ENCODE assay signal across 1 cellular context in the genomic region with DNA sequence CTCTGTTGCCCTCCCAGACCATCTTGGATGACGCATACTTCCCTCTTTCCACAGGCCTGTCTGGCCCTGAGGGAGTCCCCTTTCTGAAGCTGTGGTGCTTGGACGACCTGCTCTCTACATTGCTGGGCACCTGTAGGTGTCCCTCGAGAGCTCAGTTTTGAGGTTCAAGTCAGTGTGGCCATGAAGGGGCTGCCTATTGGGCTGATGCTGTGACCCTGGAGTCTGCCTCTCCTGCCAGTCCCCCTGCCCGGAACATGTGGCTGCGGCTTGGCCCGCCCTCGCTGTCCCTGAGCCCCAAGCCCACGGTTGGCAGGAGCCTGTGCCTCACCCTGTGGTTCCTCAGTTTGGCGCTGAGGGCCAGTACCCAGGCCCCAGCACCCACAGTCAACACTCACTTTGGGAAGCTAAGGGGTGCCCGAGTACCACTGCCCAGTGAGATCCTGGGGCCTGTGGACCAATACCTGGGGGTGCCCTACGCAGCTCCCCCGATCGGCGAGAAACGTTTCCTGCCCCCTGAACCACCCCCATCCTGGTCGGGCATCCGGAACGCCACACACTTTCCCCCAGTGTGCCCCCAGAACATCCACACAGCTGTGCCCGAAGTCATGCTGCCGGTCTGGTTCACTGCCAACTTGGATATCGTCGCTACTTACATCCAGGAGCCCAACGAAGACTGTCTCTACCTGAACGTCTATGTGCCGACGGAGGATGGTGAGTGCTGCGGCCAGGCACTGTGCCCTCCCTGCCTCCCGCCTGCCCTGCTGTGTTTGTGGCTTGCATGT.
TF ChIP-seq lines count a peak whose summit lies in the region.

No MANE protein-coding gene starts in this region.

TF ChIP-seq in H1, 55 proteins besides CTCF, POLR2A, EP300 and RAD21:
- TF ChIP-seq CBX5 (IDR thresholded peaks at IDR 0.05; ENCODE audit: low read depth, low read length), result no peak
- TF ChIP-seq SP2 (IDR thresholded peaks at IDR 0.05; ENCODE audit: low read length), result no peak
- no peak for TF ChIP-seq ZNF274 (IDR thresholded peaks at IDR 0.05; ENCODE audit: borderline replicate concordance, extremely low read depth, low read length)
- no peak for TF ChIP-seq EGR1 (IDR thresholded peaks at IDR 0.05; ENCODE audit: borderline replicate concordance, low read depth, low read length)
- TF ChIP-seq, protein P1, sequence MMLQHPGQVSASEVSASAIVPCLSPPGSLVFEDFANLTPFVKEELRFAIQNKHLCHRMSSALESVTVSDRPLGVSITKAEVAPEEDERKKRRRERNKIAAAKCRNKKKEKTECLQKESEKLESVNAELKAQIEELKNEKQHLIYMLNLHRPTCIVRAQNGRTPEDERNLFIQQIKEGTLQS (IDR thresholded peaks at IDR 0.05; ENCODE audit: insufficient read depth, low read depth, low read length), result no peak
- no peak for TF ChIP-seq GABPA (IDR thresholded peaks at IDR 0.05; ENCODE audit: borderline replicate concordance, insufficient read depth, low read length)
- no peak for TF ChIP-seq SIN3A (conservative IDR thresholded peaks at IDR 0.05 in 1 of 2, IDR thresholded peaks at IDR 0.05 in 1 of 2; ENCODE audit: low read depth in 1 of 2, low read length in 2 of 2)
- no peak for TF ChIP-seq SIX5 (IDR thresholded peaks at IDR 0.05; ENCODE audit: low read depth, low read length)
- no peak for TF ChIP-seq ASH2L (IDR thresholded peaks at IDR 0.05; ENCODE audit: low read length)
- TF ChIP-seq SP4 (IDR thresholded peaks at IDR 0.05; ENCODE audit: low read length), result no peak
- TF ChIP-seq, protein P2, sequence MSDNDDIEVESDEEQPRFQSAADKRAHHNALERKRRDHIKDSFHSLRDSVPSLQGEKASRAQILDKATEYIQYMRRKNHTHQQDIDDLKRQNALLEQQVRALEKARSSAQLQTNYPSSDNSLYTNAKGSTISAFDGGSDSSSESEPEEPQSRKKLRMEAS (IDR thresholded peaks at IDR 0.05), result no peak
